In the genomic region with DNA sequence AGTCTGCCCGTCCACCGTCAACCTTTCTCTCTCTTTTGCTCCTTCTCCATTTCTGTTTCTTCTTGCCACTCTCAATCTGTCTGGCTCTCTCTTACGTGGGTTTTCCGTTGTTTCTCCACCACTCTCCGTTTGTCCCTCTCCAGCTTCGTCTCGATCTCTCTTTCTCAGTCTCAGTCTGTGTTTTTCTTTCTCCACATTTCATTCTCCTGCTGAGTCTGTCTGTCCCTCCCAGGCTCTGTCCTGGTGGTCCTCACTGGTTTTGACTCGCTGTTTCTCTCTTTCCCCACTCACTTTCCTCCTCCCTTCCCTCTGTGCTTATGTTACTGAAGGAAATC, we compare ENCODE assay signal across 13 cellular contexts.
DNase-seq lines count a peak whose midpoint lies in the region; ATAC-seq and TF ChIP-seq lines count a peak whose summit lies in the region.
"Had no signal": no experiment of that assay in that cellular context is flagged by ENCODE, and none has a peak within 500 bp of the region (broad histone marks: within the 10 kb centered on the region; RNA-seq: fewer than 3 reads in every experiment).

No MANE protein-coding gene starts in this region.

- no peak overlapping the region for H3K4me3 ChIP-seq in OCI-LY3 (ENCODE audit: low read length)
- no peak overlapping the region for H3K4me3 ChIP-seq in lung
- peak overlapping the region in 4 of 5 donors; percentile 35 to 46 (median 42) for H3K4me3 ChIP-seq in subcutaneous abdominal adipose tissue (ENCODE audit: low read depth in 1 of 5, low read length in 5 of 5)

- H3K9me3 ChIP-seq in OCI-LY3 (ENCODE audit: insufficient read depth, low read length) (no peaks in the 10 kb centered on the region), lung (ENCODE audit: control insufficient read depth in 2 of 2, insufficient read depth in 1 of 2, low read length in 1 of 2) (no peaks in the 10 kb centered on the region), subcutaneous abdominal adipose tissue (ENCODE audit: control insufficient read depth in 5 of 5, low read length in 5 of 5) (no peaks in the 10 kb centered on the region)

- H3K36me3 Mint-ChIP-seq in chondrocyte (ENCODE audit: low read depth), result no peaks in the 10 kb centered on the region
- H3K36me3 Mint-ChIP-seq: CD8-positive, alpha-beta T cell had no signal

- H3K9me3 Mint-ChIP-seq in chondrocyte (ENCODE audit: low read depth), result no peaks in the 10 kb centered on the region
- H3K9me3 Mint-ChIP-seq: activated CD4-positive, alpha-beta T cell treated with anti-CD3 and anti-CD28 coated beads, Interleukin-2, amount 10 ng/mL, durations not matched to agents 24 days and 14 days; CD8-positive, alpha-beta T cell; effector memory CD8-positive, alpha-beta T cell had no signal

- peak overlapping the region; percentile 26 for H3K4me2 ChIP-seq in OCI-LY3 (ENCODE audit: low read length)

- H2AFZ ChIP-seq in OCI-LY3 (ENCODE audit: low read depth, low read length), result no peak overlapping the region; the same call in 1 of the 2 replicates

- ATAC-seq in lung (ENCODE audit: insufficient read depth, low FRiP score) (no peak), HG03135 (IDR thresholded peaks at IDR 0.05; ENCODE audit: unreplicated experiment) (no peak), HG02884 (IDR thresholded peaks at IDR 0.05; ENCODE audit: unreplicated experiment) (no peak), GM18907 (IDR thresholded peaks at IDR 0.05; ENCODE audit: unreplicated experiment) (no peak)
- ATAC-seq: CD8-positive, alpha-beta T cell; effector memory CD8-positive, alpha-beta T cell had no signal

- peaks cover 57% of the 10 kb centered on the region for H3K4me1 ChIP-seq in OCI-LY3 (ENCODE audit: low read length)
- H3K4me1 ChIP-seq in lung (ENCODE audit: control insufficient read depth in 2 of 2, insufficient read depth in 2 of 2, low read length in 2 of 2), result peaks cover 0 to 16% of the 10 kb centered on the region in 2 donors
- H3K4me1 ChIP-seq in subcutaneous abdominal adipose tissue (ENCODE audit: control insufficient read depth in 5 of 5, insufficient read depth in 5 of 5, low read length in 5 of 5), result peaks cover 15 to 25% (median 20%) of the 10 kb centered on the region in 5 donors

- peaks cover 16% of the 10 kb centered on the region for H3K27me3 ChIP-seq in OCI-LY3 (ENCODE audit: low read depth, low read length)
- H3K27me3 ChIP-seq in lung (ENCODE audit: control insufficient read depth, insufficient read depth), result no peaks in the 10 kb centered on the region
- no peaks in the 10 kb centered on the region for H3K27me3 ChIP-seq in subcutaneous abdominal adipose tissue (ENCODE audit: control insufficient read depth in 5 of 5, insufficient read depth in 4 of 5, low read length in 5 of 5)

- H3K27ac ChIP-seq in OCI-LY3 (ENCODE audit: low read length), result no peak overlapping the region
- H3K27ac ChIP-seq in lung (ENCODE audit: low read depth in 1 of 2, low read length in 1 of 2), result peak overlapping the region; percentile 37 to 84
- peak overlapping the region; percentile 52 for H3K27ac ChIP-seq in subcutaneous abdominal adipose tissue (ENCODE audit: low read depth, low read length)

- no peak overlapping the region for H3K9ac ChIP-seq in OCI-LY3 (ENCODE audit: low read length)
- H3K9ac ChIP-seq in subcutaneous abdominal adipose tissue (ENCODE audit: low read length in 5 of 5), result peak overlapping the region in 4 of 5 donors; percentile 22 to 68 (median 56)

- 42 to 46% methylated on average over 8 of the region's 8 CpGs for WGBS in lung, 2 donors

- no peaks in the 10 kb centered on the region for H3K79me2 ChIP-seq in OCI-LY3 (ENCODE audit: low read length)

- peaks cover 36% of the 10 kb centered on the region for H3K4me1 Mint-ChIP-seq in chondrocyte (ENCODE audit: low read depth)
- H3K4me1 Mint-ChIP-seq: activated CD4-positive, alpha-beta T cell treated with anti-CD3 and anti-CD28 coated beads, Interleukin-2, amount 10 ng/mL, durations not matched to agents 24 days and 14 days had no signal

- no peaks in the 10 kb centered on the region for H3K36me3 ChIP-seq in OCI-LY3 (replicated peaks; ENCODE audit: low read depth, low read length)
- H3K36me3 ChIP-seq in lung (ENCODE audit: control insufficient read depth in 2 of 2, insufficient read depth in 2 of 2, low read length in 2 of 2), result no peaks in the 10 kb centered on the region
- no peaks in the 10 kb centered on the region for H3K36me3 ChIP-seq in subcutaneous abdominal adipose tissue (ENCODE audit: control insufficient read depth in 5 of 5, insufficient read depth in 5 of 5, low read length in 5 of 5)

- H3K4me3 Mint-ChIP-seq in chondrocyte (ENCODE audit: unreplicated experiment), result peak overlapping the region; percentile 60
- H3K4me3 Mint-ChIP-seq: activated CD4-positive, alpha-beta T cell treated with anti-CD3 and anti-CD28 coated beads, Interleukin-2, amount 10 ng/mL, durations not matched to agents 24 days and 14 days; CD8-positive, alpha-beta T cell; effector memory CD8-positive, alpha-beta T cell had no signal

- H3K27me3 Mint-ChIP-seq in chondrocyte (ENCODE audit: low read depth), result no peaks in the 10 kb centered on the region

- no peaks in the 10 kb centered on the region for H4K20me1 ChIP-seq in OCI-LY3 (ENCODE audit: insufficient read depth, low read length)

- TF ChIP-seq CTCF in OCI-LY3 (IDR thresholded peaks at IDR 0.05; ENCODE audit: low read depth, low read length) (no peak), chondrocyte (IDR thresholded peaks at IDR 0.05) (peak; percentile 16), lung (IDR thresholded peaks at IDR 0.05; ENCODE audit: control extremely low read depth, extremely low read depth) (no peak)

- H3K27ac Mint-ChIP-seq in chondrocyte (ENCODE audit: unreplicated experiment), result peak overlapping the region; percentile 100
- H3K27ac Mint-ChIP-seq: activated CD4-positive, alpha-beta T cell treated with anti-CD3 and anti-CD28 coated beads, Interleukin-2, amount 10 ng/mL, durations not matched to agents 24 days and 14 days; CD8-positive, alpha-beta T cell; effector memory CD8-positive, alpha-beta T cell had no signal

- DNase-seq in chondrocyte (ENCODE audit: low spot score) (no peak), lung (ENCODE audit: low spot score) (no peak), NCI-H1694 (lab: John Stamatoyannopoulos, UW) (no peak)
- DNase-seq: activated CD4-positive, alpha-beta T cell treated with anti-CD3 and anti-CD28 coated beads, Interleukin-2, amount 10 ng/mL, durations not matched to agents 24 days and 14 days; activated naive CD4-positive, alpha-beta T cell; CD8-positive, alpha-beta T cell; effector memory CD8-positive, alpha-beta T cell; H7 had no signal

Comparison
In these comparisons a context has a peak if more than half of its experiments do, and no peak if none do; other contexts are left out.
1. H3K4me3 ChIP-seq: peak in subcutaneous abdominal adipose tissue (4 of 5); none in OCI-LY3 (single experiment) and lung (single experiment).